Comparison of ENCODE assay signal across 2 cellular contexts in genomic region chr20:54879393-54879792, GRCh38.
A peak's percentile ranks its signal among the peaks of the same experiment; 100 is the strongest.
TF ChIP-seq lines count a peak whose summit lies in the region.

No MANE protein-coding gene starts in this region.

TF ChIP-seq in HepG2, 621 proteins besides CTCF, POLR2A, EP300 and RAD21:
- TF ChIP-seq ZNF589 (CRISPR knock-in tag; conservative IDR thresholded peaks at IDR 0.05), result no peak
- TF ChIP-seq CEBPB (IDR thresholded peaks at IDR 0.05; ENCODE audit: borderline replicate concordance, low read depth, low read length), result peak; percentile 64; the same call in 1 of the 2 replicates

TF ChIP-seq in IMR-90, 13 proteins besides CTCF, POLR2A, EP300 and RAD21:
- TF ChIP-seq FOS (IDR thresholded peaks at IDR 0.05; ENCODE audit: low read depth, low read length), result no peak
- no peak for TF ChIP-seq MAZ (IDR thresholded peaks at IDR 0.05; ENCODE audit: borderline replicate concordance, low read depth, low read length)
- TF ChIP-seq RFX5 (IDR thresholded peaks at IDR 0.05; ENCODE audit: low read depth, low read length), result no peak
- no peak for TF ChIP-seq SMC3 (IDR thresholded peaks at IDR 0.05; ENCODE audit: low read depth, low read length)
- no peak for TF ChIP-seq MAFK (IDR thresholded peaks at IDR 0.05; ENCODE audit: low read depth, low read length)
- peak; percentile 25; the same call in 1 of the 2 replicates for TF ChIP-seq CEBPB (IDR thresholded peaks at IDR 0.05; ENCODE audit: low read depth, low read length)
